8 cellular contexts compared by ENCODE assay signal in the genomic region with DNA sequence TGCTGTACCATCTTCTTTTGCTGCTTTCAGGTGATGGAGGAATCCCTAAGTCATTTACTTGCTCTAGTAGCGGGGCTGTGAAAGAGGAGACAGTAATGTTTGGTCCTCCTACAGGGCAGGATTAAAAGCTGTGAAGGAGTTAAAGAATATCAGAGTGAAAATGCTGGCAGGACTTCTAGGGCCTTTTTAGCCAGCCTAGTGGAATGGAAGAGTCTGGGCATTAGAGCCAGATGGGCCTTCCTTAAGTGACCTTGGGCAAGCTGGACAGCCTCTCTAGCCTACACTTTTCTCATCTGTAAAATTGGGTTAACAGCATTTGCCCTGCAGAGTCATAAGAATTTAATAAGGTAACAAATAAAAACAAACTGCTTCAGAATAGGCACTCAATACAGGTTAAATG.
DNase-seq lines count a peak whose midpoint lies in the region; ATAC-seq, FAIRE-seq and TF ChIP-seq lines count a peak whose summit lies in the region.

No MANE protein-coding gene starts in this region.

- peaks cover 2% of the 10 kb centered on the region for H3K9me3 Mint-ChIP-seq in glutamatergic neuron (ENCODE audit: unreplicated experiment)
- H3K9me3 Mint-ChIP-seq in activated CD4-positive, alpha-beta memory T cell treated with anti-CD3 and anti-CD28 coated beads, Interleukin-2, amount 10 ng/mL, durations not matched to agents 7 days and 5 days = no peaks in the 10 kb centered on the region

- no peak for FAIRE-seq in A549 (lab: Jason Lieb, UNC)

- CTCF ChIA-PET in A549 (lab: Yijun Ruan, JAX) = interaction anchor here (0.8 kb wide), 1 partner anchor 287 kb away, joined by 4 read pairs; no protein-coding TSS in a partner anchor
- CTCF ChIA-PET in activated CD4-positive, alpha-beta memory T cell treated with anti-CD3 and anti-CD28 coated beads, Interleukin-2, amount 10 ng/mL, durations not matched to agents 7 days and 5 days (lab: Charles Lee) = no interaction called here

- no peak for TF ChIP-seq EP300 in A549 (IDR thresholded peaks at IDR 0.05)
- no peak for TF ChIP-seq EP300 in ovary (IDR thresholded peaks at IDR 0.05)

- TF ChIP-seq POLR2A in A549 (IDR thresholded peaks at IDR 0.05; ENCODE audit: low read length) = no peak
- no peak for TF ChIP-seq POLR2A in ovary (IDR thresholded peaks at IDR 0.05)

- TF ChIP-seq RAD21 in A549 (conservative IDR thresholded peaks at IDR 0.05 in 1 of 2, IDR thresholded peaks at IDR 0.05 in 1 of 2) = no peak

- peak overlapping the region; percentile 57 for H3K27ac Mint-ChIP-seq in glutamatergic neuron (ENCODE audit: unreplicated experiment)
- H3K27ac Mint-ChIP-seq in activated CD4-positive, alpha-beta memory T cell treated with anti-CD3 and anti-CD28 coated beads, Interleukin-2, amount 10 ng/mL, durations not matched to agents 7 days and 5 days = no peak overlapping the region

- H3K4me2 ChIP-seq in A549 = peak overlapping the region; percentile 75

- H3K9me3 ChIP-seq in A549 = no peaks in the 10 kb centered on the region
- H3K9me3 ChIP-seq in SJCRH30 (replicated peaks) = no peaks in the 10 kb centered on the region
- no peaks in the 10 kb centered on the region for H3K9me3 ChIP-seq in ovary
- no peaks in the 10 kb centered on the region for H3K9me3 ChIP-seq in MG63

- no peaks in the 10 kb centered on the region for H3K27me3 ChIP-seq in SJCRH30
- H3K27me3 ChIP-seq in ovary = no peaks in the 10 kb centered on the region
- H3K27me3 ChIP-seq in MG63 = no peaks in the 10 kb centered on the region

- no peak for TF ChIP-seq CTCF in A549 (IDR thresholded peaks at IDR 0.05)
- TF ChIP-seq CTCF in glutamatergic neuron (IDR thresholded peaks at IDR 0.05; ENCODE audit: partially characterized antibody, unreplicated experiment) = no peak
- TF ChIP-seq CTCF in ovary (IDR thresholded peaks at IDR 0.05) = no peak

- POLR2A ChIA-PET in A549 (lab: Yijun Ruan, JAX) = interaction anchor here (0.6 kb wide), 1 partner anchor 208 kb away, joined by 7 read pairs; no protein-coding TSS in a partner anchor
- POLR2A ChIA-PET in activated CD4-positive, alpha-beta memory T cell treated with anti-CD3 and anti-CD28 coated beads, Interleukin-2, amount 10 ng/mL, durations not matched to agents 7 days and 5 days (lab: Charles Lee) = no interaction called here

- H3K36me3 Mint-ChIP-seq in glutamatergic neuron (ENCODE audit: unreplicated experiment) = no peaks in the 10 kb centered on the region
- no peaks in the 10 kb centered on the region for H3K36me3 Mint-ChIP-seq in activated CD4-positive, alpha-beta memory T cell treated with anti-CD3 and anti-CD28 coated beads, Interleukin-2, amount 10 ng/mL, durations not matched to agents 7 days and 5 days (ENCODE audit: low read depth)

- H3K4me3 ChIP-seq in A549 (no peak overlapping the region), SJCRH30 (peak overlapping the region; percentile 48), ovary (peak overlapping the region; percentile 44), MG63 (no peak overlapping the region)

- ATAC-seq in A549 (no peak), GM18511 (IDR thresholded peaks at IDR 0.05; ENCODE audit: unreplicated experiment) (no peak)

- H3K27me3 Mint-ChIP-seq in glutamatergic neuron (ENCODE audit: unreplicated experiment) = no peaks in the 10 kb centered on the region
- peaks cover 2% of the 10 kb centered on the region for H3K27me3 Mint-ChIP-seq in activated CD4-positive, alpha-beta memory T cell treated with anti-CD3 and anti-CD28 coated beads, Interleukin-2, amount 10 ng/mL, durations not matched to agents 7 days and 5 days

- H3K4me1 ChIP-seq in A549 = peaks cover 41% of the 10 kb centered on the region
- peaks cover 26% of the 10 kb centered on the region for H3K4me1 ChIP-seq in SJCRH30
- H3K4me1 ChIP-seq in ovary (ENCODE audit: insufficient read depth) = peaks cover 26% of the 10 kb centered on the region

- intact Hi-C loops in ovary (cut with DNase I) = loop anchor here in 2 of 4 donors (10.0 kb wide), 2 partner anchors 129 to 289 kb away; no protein-coding TSS in a partner anchor

- 77% methylated on average over 1 of the region's 1 CpG for WGBS in A549 (ENCODE audit: missing lambda C conversion rate)
- WGBS in ovary, 3 donors = 24 to 43% (median 30%) methylated on average over 1 of the region's 1 CpG

- H3K4me1 Mint-ChIP-seq in glutamatergic neuron (ENCODE audit: low read depth, unreplicated experiment) = peaks cover 58% of the 10 kb centered on the region
- peaks cover 7% of the 10 kb centered on the region for H3K4me1 Mint-ChIP-seq in activated CD4-positive, alpha-beta memory T cell treated with anti-CD3 and anti-CD28 coated beads, Interleukin-2, amount 10 ng/mL, durations not matched to agents 7 days and 5 days

- no peak for DNase-seq in A549 (ENCODE audit: low read depth in 1 of 2, low spot score in 1 of 2)
- no peak for DNase-seq in SJCRH30
- DNase-seq in glutamatergic neuron = no peak
- DNase-seq in ovary = no peak
- no peak for DNase-seq in MG63
- DNase-seq in activated T-cell treated with anti-CD3 and anti-CD28 coated beads for 4 hours = no peak
- DNase-seq in activated CD4-positive, alpha-beta memory T cell treated with anti-CD3 and anti-CD28 coated beads, Interleukin-2, amount 10 ng/mL, durations not matched to agents 7 days and 5 days = no peak

- H3K4me3 Mint-ChIP-seq in glutamatergic neuron (ENCODE audit: unreplicated experiment) = peak overlapping the region; percentile 85
- no peak overlapping the region for H3K4me3 Mint-ChIP-seq in activated CD4-positive, alpha-beta memory T cell treated with anti-CD3 and anti-CD28 coated beads, Interleukin-2, amount 10 ng/mL, durations not matched to agents 7 days and 5 days

- H3K27ac ChIP-seq in A549 (peak overlapping the region; percentile 25 to 74; a peak in 5 of 6 replicates), SJCRH30 (no peak overlapping the region; the same call in 1 of the 2 replicates), ovary (peak overlapping the region in 1 of 2 donors; percentile 49)

- H3K36me3 ChIP-seq in SJCRH30 = no peaks in the 10 kb centered on the region; the same call in 1 of the 2 replicates
- H3K36me3 ChIP-seq in ovary = no peaks in the 10 kb centered on the region
- H3K36me3 ChIP-seq in MG63 = no peaks in the 10 kb centered on the region

TF ChIP-seq in A549, 52 proteins besides CTCF, POLR2A, EP300 and RAD21:
- TF ChIP-seq, protein P1, sequence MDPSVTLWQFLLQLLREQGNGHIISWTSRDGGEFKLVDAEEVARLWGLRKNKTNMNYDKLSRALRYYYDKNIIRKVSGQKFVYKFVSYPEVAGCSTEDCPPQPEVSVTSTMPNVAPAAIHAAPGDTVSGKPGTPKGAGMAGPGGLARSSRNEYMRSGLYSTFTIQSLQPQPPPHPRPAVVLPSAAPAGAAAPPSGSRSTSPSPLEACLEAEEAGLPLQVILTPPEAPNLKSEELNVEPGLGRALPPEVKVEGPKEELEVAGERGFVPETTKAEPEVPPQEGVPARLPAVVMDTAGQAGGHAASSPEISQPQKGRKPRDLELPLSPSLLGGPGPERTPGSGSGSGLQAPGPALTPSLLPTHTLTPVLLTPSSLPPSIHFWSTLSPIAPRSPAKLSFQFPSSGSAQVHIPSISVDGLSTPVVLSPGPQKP (IDR thresholded peaks at IDR 0.05; ENCODE audit: low read depth, low read length) = no peak
- TF ChIP-seq POLR2AphosphoS2 (conservative IDR thresholded peaks at IDR 0.05; ENCODE audit: low read length) (no peak), ESRRA (IDR thresholded peaks at IDR 0.05; ENCODE audit: borderline replicate concordance, low read length) (no peak), TP53 (CRISPR knock-in tag; IDR thresholded peaks at IDR 0.05) (no peak)

Comparison
In these comparisons a context has a peak if more than half of its experiments do, and no peak if none do; other contexts are left out.
1. H3K4me3 ChIP-seq: peak in SJCRH30 (single experiment) and ovary (single experiment); none in A549 (single experiment) and MG63 (single experiment).